Comparison of ENCODE assay signal across 12 cellular contexts in the genomic region with DNA sequence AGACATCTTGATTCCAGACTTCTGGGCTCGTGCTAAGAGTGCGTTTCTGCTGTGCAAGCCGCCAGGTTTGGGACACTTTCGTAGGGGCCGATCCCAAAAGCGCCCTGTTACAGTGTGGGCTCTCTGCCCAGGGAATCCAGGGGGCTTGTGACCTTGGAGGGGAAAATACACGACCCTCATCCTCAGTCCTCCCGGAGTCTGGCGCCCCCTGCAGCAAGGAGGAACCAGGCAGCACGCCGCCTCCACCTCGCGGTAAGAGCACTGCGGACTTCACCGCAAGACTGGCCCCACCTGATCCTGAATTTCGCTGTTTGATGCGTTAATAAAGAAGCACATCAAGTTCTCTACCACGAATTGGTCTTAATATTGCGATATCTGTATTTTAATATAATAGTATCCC.
A peak's percentile ranks its signal among the peaks of the same experiment; 100 is the strongest.
DNase-seq lines count a peak whose midpoint lies in the region; ATAC-seq and TF ChIP-seq lines count a peak whose summit lies in the region.
"Had no signal": no experiment of that assay in that cellular context is flagged by ENCODE, and none has a peak within 500 bp of the region (broad histone marks: within the 10 kb centered on the region; RNA-seq: fewer than 3 reads in every experiment).

No MANE protein-coding gene starts in this region.

- no peaks in the 10 kb centered on the region for H3K9me3 ChIP-seq in SU-DHL-6 (ENCODE audit: insufficient read depth, low read length)
- H3K9me3 ChIP-seq: tibial nerve had no signal

- H4K20me1 ChIP-seq in SU-DHL-6 (ENCODE audit: low read depth, low read length): no peaks in the 10 kb centered on the region

- H3K9me2 ChIP-seq in SU-DHL-6 (replicated peaks; ENCODE audit: insufficient read depth, low read length): no peaks in the 10 kb centered on the region

- TF ChIP-seq CTCF in AG09309 (IDR thresholded peaks at IDR 0.05; ENCODE audit: control insufficient read depth, insufficient read depth, low read depth, low read length, missing control alignments) (peak; percentile 41), GM10266 (IDR thresholded peaks at IDR 0.05; ENCODE audit: control insufficient read depth, insufficient read depth, low read depth, missing control alignments) (peak; percentile 36), SU-DHL-6 (IDR thresholded peaks at IDR 0.05; ENCODE audit: insufficient read depth, low read length, poor library complexity, severe bottlenecking) (peak; percentile 14), foreskin fibroblast (IDR thresholded peaks at IDR 0.05; ENCODE audit: low read depth, low read length) (peak; percentile 14)

- H3K27me3 ChIP-seq in SU-DHL-6 (ENCODE audit: low read length): no peaks in the 10 kb centered on the region
- H3K27me3 ChIP-seq: tibial nerve had no signal

- peaks cover 17% of the 10 kb centered on the region; the same call in 1 of the 2 replicates for H3K79me2 ChIP-seq in SU-DHL-6 (ENCODE audit: insufficient read depth, low read length)

- H3F3A ChIP-seq in SU-DHL-6 (ENCODE audit: insufficient read depth): no peaks in the 10 kb centered on the region

- no peak overlapping the region for H2AFZ ChIP-seq in SU-DHL-6 (ENCODE audit: low read depth, low read length, severe bottlenecking)

- H3K4me3 ChIP-seq in AG09309 (ENCODE audit: control insufficient read depth, low read depth, low read length): no peak overlapping the region
- H3K4me3 ChIP-seq in SU-DHL-6 (ENCODE audit: insufficient read depth, low read length, poor library complexity, severe bottlenecking): no peak overlapping the region
- H3K4me3 ChIP-seq in foreskin fibroblast (ENCODE audit: low read depth in 1 of 2, low read length in 2 of 2): no peak overlapping the region
- H3K4me3 ChIP-seq: tibial nerve had no signal

- H3K4me2 ChIP-seq in SU-DHL-6 (ENCODE audit: low read depth, low read length, poor library complexity, severe bottlenecking): no peak overlapping the region

- peaks cover 2% of the 10 kb centered on the region; the same call in 1 of the 2 replicates for H3K36me3 ChIP-seq in SU-DHL-6 (ENCODE audit: low read length)

- no peak overlapping the region for H3K27ac ChIP-seq in SU-DHL-6 (ENCODE audit: low read depth, low read length)
- H3K27ac ChIP-seq: tibial nerve had no signal

- DNase-seq in AG09309 (ENCODE audit: low read depth) (no peak), GM10266 (ENCODE audit: extremely low spot score) (no peak), foreskin fibroblast (no peak), NCI-H2171 treated with DMSO at 0.1 percent for 48 hours (lab: John Stamatoyannopoulos, UW) (no peak)
- DNase-seq: activated CD4-positive, alpha-beta T cell treated with anti-CD3 and anti-CD28 coated beads, Interleukin-2, amount 50 U/mL, for 1 hour; Kasumi-1 had no signal

- ATAC-seq in GM21515 (IDR thresholded peaks at IDR 0.05; ENCODE audit: unreplicated experiment): no peak
- no peak for ATAC-seq in HG03520 (IDR thresholded peaks at IDR 0.05; ENCODE audit: unreplicated experiment)
- ATAC-seq in HG03469 (IDR thresholded peaks at IDR 0.05; ENCODE audit: unreplicated experiment): no peak
- ATAC-seq: activated naive CD4-positive, alpha-beta T cell treated with anti-CD3 and anti-CD28 coated beads, Interleukin-2, amount 50 U/mL, for 72 hours had no signal

- H3K9ac ChIP-seq in SU-DHL-6 (ENCODE audit: low read length): no peak overlapping the region
